15 cellular contexts compared by ENCODE assay signal in genomic region chr3:59265566-59265965, GRCh38.
"Had no signal": no experiment of that assay in that cellular context is flagged by ENCODE, and none has a peak within 500 bp of the region (broad histone marks: within the 10 kb centered on the region; RNA-seq: fewer than 3 reads in every experiment).

No MANE protein-coding gene starts in this region.

- H3K9me3 ChIP-seq: ascending aorta, upper lobe of left lung had no signal

- ATAC-seq: activated naive CD8-positive, alpha-beta T cell treated with anti-CD3 and anti-CD28 coated beads, Interleukin-2, amount 50 U/mL, for 24 hours; activated T-helper 17 cell treated with anti-CD3 and anti-CD28 coated beads, Interleukin-2, amount 50 U/mL, for 72 hours; left ventricle myocardium superior had no signal

- H3K27ac ChIP-seq: ascending aorta, upper lobe of left lung, VCaP had no signal

- H3K4me1 ChIP-seq: ascending aorta, upper lobe of left lung had no signal

- H3K36me3 Mint-ChIP-seq: mesothelial cell of epicardium had no signal

- DNase-seq: activated CD4-positive, alpha-beta T cell treated with anti-CD3 and anti-CD28 coated beads for 1 hour; activated CD4-positive, alpha-beta T cell treated with anti-CD3 and anti-CD28 coated beads, Interleukin-2, amount 50 U/mL, for 4 hours; activated naive CD4-positive, alpha-beta T cell treated with anti-CD3 and anti-CD28 coated beads for 36 hours; activated naive CD8-positive, alpha-beta T cell treated with anti-CD3 and anti-CD28 coated beads, Interleukin-2, amount 50 U/mL, for 24 hours; endodermal cell; left ventricle myocardium superior; nephron progenitor cell; occipital lobe; stimulated activated CD4-positive, alpha-beta T cell treated with anti-CD3 and anti-CD28 coated beads, Interleukin-4, amount 100 ng/mL, for 24 hours; stimulated activated naive CD4-positive, alpha-beta T cell; upper lobe of left lung had no signal

- H3K27me3 ChIP-seq: ascending aorta, upper lobe of left lung had no signal

- H3K4me3 ChIP-seq: ascending aorta, upper lobe of left lung had no signal

- H3K36me3 ChIP-seq: ascending aorta, upper lobe of left lung had no signal

- H3K27me3 Mint-ChIP-seq: activated naive CD8-positive, alpha-beta T cell treated with anti-CD3 and anti-CD28 coated beads, Interleukin-2, amount 50 U/mL, for 24 hours; activated T-helper 17 cell treated with anti-CD3 and anti-CD28 coated beads, Interleukin-2, amount 50 U/mL, for 72 hours had no signal

- H3K4me1 Mint-ChIP-seq: activated T-helper 17 cell treated with anti-CD3 and anti-CD28 coated beads, Interleukin-2, amount 50 U/mL, for 72 hours; mesothelial cell of epicardium; nephron progenitor cell had no signal

- H3K4me3 Mint-ChIP-seq: activated naive CD4-positive, alpha-beta T cell treated with anti-CD3 and anti-CD28 coated beads for 36 hours; activated naive CD8-positive, alpha-beta T cell treated with anti-CD3 and anti-CD28 coated beads, Interleukin-2, amount 50 U/mL, for 24 hours; activated T-helper 17 cell treated with anti-CD3 and anti-CD28 coated beads, Interleukin-2, amount 50 U/mL, for 72 hours; endodermal cell; mesothelial cell of epicardium; nephron progenitor cell had no signal

- H3K27ac Mint-ChIP-seq: activated naive CD4-positive, alpha-beta T cell treated with anti-CD3 and anti-CD28 coated beads for 36 hours; activated naive CD8-positive, alpha-beta T cell treated with anti-CD3 and anti-CD28 coated beads, Interleukin-2, amount 50 U/mL, for 24 hours; activated T-helper 17 cell treated with anti-CD3 and anti-CD28 coated beads, Interleukin-2, amount 50 U/mL, for 72 hours; endodermal cell; mesothelial cell of epicardium; nephron progenitor cell had no signal
